ENCODE assay signal across 7 cellular contexts in the genomic region with DNA sequence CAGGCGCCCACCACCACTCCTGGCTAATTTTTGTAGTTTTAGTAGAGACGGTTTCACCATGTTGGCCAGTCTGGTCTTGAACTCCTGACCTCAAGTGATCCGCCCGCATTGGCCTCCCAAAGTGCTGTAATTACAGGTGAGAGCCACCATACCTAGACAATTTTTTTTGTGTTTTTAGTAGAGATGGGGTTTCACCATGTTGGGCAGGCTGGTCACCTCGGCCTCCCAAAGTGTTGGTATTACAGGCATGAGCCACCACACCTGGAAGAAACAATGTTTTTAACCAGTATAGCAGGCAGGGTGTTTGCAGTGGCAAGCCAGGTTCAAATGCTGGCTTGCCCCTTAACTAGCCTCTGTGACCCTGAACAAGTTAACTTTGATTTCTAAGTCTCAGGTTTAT. TPM values are rescaled to one million over a fixed set of nuclear protein-coding genes. Genes with fewer than 3 reads are reported as not detected.
A peak's percentile ranks its signal among the peaks of the same experiment; 100 is the strongest.
DNase-seq lines count a peak whose midpoint lies in the region; ATAC-seq and TF ChIP-seq lines count a peak whose summit lies in the region.
"Not testable (repeated sequence)": the region's sequence is repeated elsewhere in the genome, so short reads cannot be mapped to it uniquely, and the experiment has no call there.

No MANE protein-coding gene starts in this region.

- H3K9ac ChIP-seq in endodermal cell (ENCODE audit: extremely low read depth, low read length, poor library complexity, severe bottlenecking); trophoblast cell (ENCODE audit: low read length): not testable (repeated sequence)
- H3K9ac ChIP-seq in mucosa of stomach (ENCODE audit: low read length) = peak overlapping the region; percentile 28

- H3K79me1 ChIP-seq in trophoblast cell (ENCODE audit: low read length) = peaks cover 11% of the 10 kb centered on the region

- not testable (repeated sequence) for TF ChIP-seq CTCF in GM23338 (conservative IDR thresholded peaks at IDR 0.05; ENCODE audit: low read depth in 2 of 2); WTC11 (IDR thresholded peaks at IDR 0.05); endodermal cell (conservative IDR thresholded peaks at IDR 0.05)

- peaks cover 19% of the 10 kb centered on the region for H3K27me3 Mint-ChIP-seq in GM23338 (ENCODE audit: insufficient read depth, low read depth, poor library complexity)
- not testable (repeated sequence) for H3K27me3 Mint-ChIP-seq in WTC11 (ENCODE audit: low read depth); activated CD4-positive, alpha-beta memory T cell treated with anti-CD3 and anti-CD28 coated beads for 36 hours; endodermal cell (ENCODE audit: insufficient read depth)

- DNase-seq in GM23338 (ENCODE audit: low spot score); WTC11 (ENCODE audit: low spot score); activated CD4-positive, alpha-beta memory T cell treated with anti-CD3 and anti-CD28 coated beads for 36 hours; endodermal cell; stimulated activated effector memory CD8-positive, alpha-beta T cell treated with anti-CD3 and anti-CD28 coated beads, Interleukin-12 subunit alpha, Interleukin-12 subunit beta, amount 100 ng/mL, for 72 hours (ENCODE audit: low spot score in 2 of 2): not testable (repeated sequence)
- peak; percentile 71 to 79 for DNase-seq in trophoblast cell

- not testable (repeated sequence) for H4K91ac ChIP-seq in trophoblast cell (ENCODE audit: low read depth, low read length)

- WGBS in endodermal cell (ENCODE audit: insufficient coverage in 1 of 2, insufficient read length in 1 of 2), 2 experiments = 93 to 94% methylated on average over 5 of the region's 5 CpGs
- WGBS in trophoblast cell (ENCODE audit: extremely low coverage, insufficient coverage, insufficient read length) = no CpG with 5 or more reads among the region's 5 CpGs

- H3K9me2 ChIP-seq in GM23338 (ENCODE audit: insufficient read depth) = not testable (repeated sequence)

- H3K27me3 ChIP-seq in GM23338 (ENCODE audit: insufficient read depth); endodermal cell (ENCODE audit: control insufficient read depth, insufficient read depth, low read length, poor library complexity, severe bottlenecking); mucosa of stomach (ENCODE audit: control insufficient read depth, insufficient read depth, low read length); trophoblast cell (ENCODE audit: insufficient read depth, low read length): not testable (repeated sequence)

- intact Hi-C loops in activated CD4-positive, alpha-beta memory T cell treated with anti-CD3 and anti-CD28 coated beads for 36 hours (cut with micrococcal nuclease) = loop anchor here (5.0 kb wide), 1 partner anchor 43 kb away; a partner anchor contains a TSS

- POLR2A ChIA-PET in WTC11 (lab: Charles Lee); activated CD4-positive, alpha-beta memory T cell treated with anti-CD3 and anti-CD28 coated beads for 36 hours (lab: Charles Lee): not testable (repeated sequence)

- CTCF ChIA-PET in WTC11 (lab: Charles Lee) = interaction anchor here (0.6 to 1.4 kb wide), 2 partner anchors 20 to 54 kb away, joined by 4 read pairs; no protein-coding TSS in a partner anchor
- CTCF ChIA-PET in activated CD4-positive, alpha-beta memory T cell treated with anti-CD3 and anti-CD28 coated beads for 36 hours (lab: Charles Lee) = not testable (repeated sequence)

- H3K4ac ChIP-seq in trophoblast cell (ENCODE audit: low read depth, low read length) = not testable (repeated sequence)

- H2BK12ac ChIP-seq in trophoblast cell (ENCODE audit: low read length) = not testable (repeated sequence)

- not testable (repeated sequence) for H2BK120ac ChIP-seq in trophoblast cell (ENCODE audit: insufficient read depth, low read length, poor library complexity)

- H3K14ac ChIP-seq in trophoblast cell (ENCODE audit: low read length) = not testable (repeated sequence)

- H3K27ac Mint-ChIP-seq in GM23338 = not testable (repeated sequence)
- H3K27ac Mint-ChIP-seq in WTC11 = peak overlapping the region; percentile 57; the same call in 1 of the 2 replicates
- H3K27ac Mint-ChIP-seq in activated CD4-positive, alpha-beta memory T cell treated with anti-CD3 and anti-CD28 coated beads for 36 hours = peak overlapping the region; percentile 45
- peak overlapping the region; percentile 13 for H3K27ac Mint-ChIP-seq in endodermal cell
- H3K27ac Mint-ChIP-seq in stimulated activated effector memory CD8-positive, alpha-beta T cell treated with anti-CD3 and anti-CD28 coated beads, Interleukin-12 subunit alpha, Interleukin-12 subunit beta, amount 100 ng/mL, for 72 hours = peak overlapping the region; percentile 5

- peaks cover 41% of the 10 kb centered on the region for H3F3A ChIP-seq in GM23338 (replicated peaks; ENCODE audit: low read depth)

- H3K27ac ChIP-seq in GM23338 (ENCODE audit: low read depth) = peak overlapping the region; percentile 84
- H3K27ac ChIP-seq in endodermal cell (ENCODE audit: low read depth, low read length); trophoblast cell (ENCODE audit: low read depth, low read length): not testable (repeated sequence)

- H4K8ac ChIP-seq in trophoblast cell (ENCODE audit: low read depth, low read length) = not testable (repeated sequence)

- not testable (repeated sequence) for H2AFZ ChIP-seq in GM23338; trophoblast cell (ENCODE audit: insufficient read depth, low read length, poor library complexity)

- H3K4me3 Mint-ChIP-seq in GM23338; WTC11; activated CD4-positive, alpha-beta memory T cell treated with anti-CD3 and anti-CD28 coated beads for 36 hours; endodermal cell; stimulated activated effector memory CD8-positive, alpha-beta T cell treated with anti-CD3 and anti-CD28 coated beads, Interleukin-12 subunit alpha, Interleukin-12 subunit beta, amount 100 ng/mL, for 72 hours: not testable (repeated sequence)

- not testable (repeated sequence) for H3K9me3 ChIP-seq in endodermal cell (ENCODE audit: control insufficient read depth, low read length); mucosa of stomach (ENCODE audit: control insufficient read depth, low read length); trophoblast cell (ENCODE audit: insufficient read depth, low read depth, low read length)

- H3K36me3 Mint-ChIP-seq in GM23338 (ENCODE audit: low read depth) (peaks cover 61% of the 10 kb centered on the region), WTC11 (peaks cover 41% of the 10 kb centered on the region), endodermal cell (ENCODE audit: low read depth) (peaks cover 24% of the 10 kb centered on the region)
- H3K36me3 Mint-ChIP-seq in activated CD4-positive, alpha-beta memory T cell treated with anti-CD3 and anti-CD28 coated beads for 36 hours = peaks cover 11% of the 10 kb centered on the region
- H3K36me3 Mint-ChIP-seq in stimulated activated effector memory CD8-positive, alpha-beta T cell treated with anti-CD3 and anti-CD28 coated beads, Interleukin-12 subunit alpha, Interleukin-12 subunit beta, amount 100 ng/mL, for 72 hours = peaks cover 25% of the 10 kb centered on the region

- H2BK5ac ChIP-seq in trophoblast cell (ENCODE audit: low read depth, low read length, poor library complexity) = not testable (repeated sequence)

- not testable (repeated sequence) for H3K23ac ChIP-seq in trophoblast cell (ENCODE audit: low read length)

- not testable (repeated sequence) for ATAC-seq in GM23338; WTC11; stimulated activated effector memory CD8-positive, alpha-beta T cell treated with anti-CD3 and anti-CD28 coated beads, Interleukin-12 subunit alpha, Interleukin-12 subunit beta, amount 100 ng/mL, for 72 hours

- peaks cover 53% of the 10 kb centered on the region for H3K79me2 ChIP-seq in GM23338 (replicated peaks; ENCODE audit: insufficient read depth)
- not testable (repeated sequence) for H3K79me2 ChIP-seq in trophoblast cell (ENCODE audit: control insufficient read depth, insufficient read depth, low read length, poor library complexity)

- H3K18ac ChIP-seq in trophoblast cell (ENCODE audit: low read length) = not testable (repeated sequence)

- peaks cover 10% of the 10 kb centered on the region for H3K4me1 Mint-ChIP-seq in GM23338
- H3K4me1 Mint-ChIP-seq in WTC11, endodermal cell: not testable (repeated sequence)
- H3K4me1 Mint-ChIP-seq in activated CD4-positive, alpha-beta memory T cell treated with anti-CD3 and anti-CD28 coated beads for 36 hours (ENCODE audit: low read depth) = peaks cover 29% of the 10 kb centered on the region
- H3K4me1 Mint-ChIP-seq in stimulated activated effector memory CD8-positive, alpha-beta T cell treated with anti-CD3 and anti-CD28 coated beads, Interleukin-12 subunit alpha, Interleukin-12 subunit beta, amount 100 ng/mL, for 72 hours = peaks cover 20% of the 10 kb centered on the region

- H2AK5ac ChIP-seq in trophoblast cell (ENCODE audit: low read length) = not testable (repeated sequence)

- H3K4me3 ChIP-seq in GM23338; endodermal cell (ENCODE audit: low read length); mucosa of stomach (ENCODE audit: low read length); trophoblast cell (ENCODE audit: low read depth, low read length): not testable (repeated sequence)

- not testable (repeated sequence) for H3K4me2 ChIP-seq in GM23338; trophoblast cell (ENCODE audit: low read length)

- not testable (repeated sequence) for H3K9me3 Mint-ChIP-seq in GM23338; WTC11; activated CD4-positive, alpha-beta memory T cell treated with anti-CD3 and anti-CD28 coated beads for 36 hours; endodermal cell; stimulated activated effector memory CD8-positive, alpha-beta T cell treated with anti-CD3 and anti-CD28 coated beads, Interleukin-12 subunit alpha, Interleukin-12 subunit beta, amount 100 ng/mL, for 72 hours

- not testable (repeated sequence) for H4K12ac ChIP-seq in trophoblast cell (ENCODE audit: low read depth, low read length)

- H3K4me1 ChIP-seq in GM23338 (ENCODE audit: insufficient read depth); endodermal cell (ENCODE audit: control insufficient read depth, insufficient read depth, low read length): not testable (repeated sequence)
- H3K4me1 ChIP-seq in mucosa of stomach (ENCODE audit: control insufficient read depth, insufficient read depth, low read length) = peaks cover 34% of the 10 kb centered on the region
- H3K4me1 ChIP-seq in trophoblast cell (ENCODE audit: control insufficient read depth in 1 of 2, insufficient read depth in 2 of 2, low read length in 2 of 2) = peaks cover 12 to 18% of the 10 kb centered on the region in 2 experiments

- H4K20me1 ChIP-seq in GM23338 (replicated peaks; ENCODE audit: insufficient read depth) = peaks cover 43% of the 10 kb centered on the region

- peaks cover 41% of the 10 kb centered on the region for H3K36me3 ChIP-seq in GM23338 (ENCODE audit: insufficient read depth)
- H3K36me3 ChIP-seq in endodermal cell (ENCODE audit: control insufficient read depth, insufficient read depth, low read length) = peaks cover 16% of the 10 kb centered on the region
- not testable (repeated sequence) for H3K36me3 ChIP-seq in mucosa of stomach (ENCODE audit: control insufficient read depth, insufficient read depth, low read length); trophoblast cell (ENCODE audit: control insufficient read depth in 1 of 2, insufficient read depth in 2 of 2, low read length in 2 of 2)

RNA-seq across cellular contexts. Expression of a gene that starts 4.0 kb away (rescaled TPM):
- total RNA-seq in GM23338 (2014; rRNA removed; shearing (Covaris generic)) = 82.6 and 91.7 TPM in 2 replicates
- 47.8 and 52.2 TPM in 2 replicates for polyA plus RNA-seq in GM23338 (2016; fragmentation: Nextera tagmentation; extraction: Ambion mirVana)
- total RNA-seq in WTC11 (2021) = 82.3 to 88.1 TPM (median 88.0 TPM) in 3 replicates
- total RNA-seq in activated CD4-positive, alpha-beta memory T cell treated with anti-CD3 and anti-CD28 coated beads for 36 hours = 1 to 10 TPM; 8.4 to 9.7 TPM
- total RNA-seq in endodermal cell = 10 to 100 TPM; 16.9 to 33.8 TPM
- polyA plus RNA-seq in endodermal cell (2013, experiment 1 of 2) = 8.0 TPM
- polyA plus RNA-seq in endodermal cell (2013, experiment 2 of 2) = 8.0 TPM
- 6.8 and 8.0 TPM in 2 replicates for polyA plus RNA-seq in trophoblast cell (2013)

RNA-seq across cellular contexts. Expression of a gene that starts 11.4 kb away (rescaled TPM):
- total RNA-seq in GM23338 (2014; rRNA removed; shearing (Covaris generic)) = 101 and 117 TPM in 2 replicates
- polyA plus RNA-seq in GM23338 (2016; fragmentation: Nextera tagmentation; extraction: Ambion mirVana) = 193 and 196 TPM in 2 replicates
- 81.3 to 101 TPM (median 84.3 TPM) in 3 replicates for total RNA-seq in WTC11 (2021)
- 100 to 1,000 TPM; 116 to 124 TPM for total RNA-seq in activated CD4-positive, alpha-beta memory T cell treated with anti-CD3 and anti-CD28 coated beads for 36 hours
- 100 to 1,000 TPM; 107 to 137 TPM for total RNA-seq in endodermal cell
- polyA plus RNA-seq in endodermal cell (2013, experiment 1 of 2) = 134 TPM
- 125 TPM for polyA plus RNA-seq in endodermal cell (2013, experiment 2 of 2)
- polyA plus RNA-seq in trophoblast cell (2013) = 72.8 and 73.3 TPM in 2 replicates

RNA-seq across cellular contexts. Expression of a gene that starts 21.3 kb away (rescaled TPM):
- total RNA-seq in GM23338 (2014; rRNA removed; shearing (Covaris generic)) = 30.6 and 50.6 TPM in 2 replicates
- 21.8 and 23.0 TPM in 2 replicates for polyA plus RNA-seq in GM23338 (2016; fragmentation: Nextera tagmentation; extraction: Ambion mirVana)
- total RNA-seq in WTC11 (2021) = 33.8 to 42.1 TPM (median 36.3 TPM) in 3 replicates
- total RNA-seq in activated CD4-positive, alpha-beta memory T cell treated with anti-CD3 and anti-CD28 coated beads for 36 hours = 10 to 100 TPM; 11.9 to 12.0 TPM
- 10 to 100 TPM; 37.4 to 41.7 TPM for total RNA-seq in endodermal cell
- 31.8 TPM for polyA plus RNA-seq in endodermal cell (2013, experiment 1 of 2)
- polyA plus RNA-seq in endodermal cell (2013, experiment 2 of 2) = 29.4 TPM
- polyA plus RNA-seq in trophoblast cell (2013) = 13.2 and 13.9 TPM in 2 replicates

RNA-seq across cellular contexts. Expression of a gene that starts 21.6 kb away (rescaled TPM):
- total RNA-seq in GM23338 (2014; rRNA removed; shearing (Covaris generic)) = 27.5 and 51.4 TPM in 2 replicates
- polyA plus RNA-seq in GM23338 (2016; fragmentation: Nextera tagmentation; extraction: Ambion mirVana) = 42.0 and 42.6 TPM in 2 replicates
- total RNA-seq in WTC11 (2021) (39.7 to 48.7 TPM (median 39.8 TPM) in 3 replicates), endodermal cell (10 to 100 TPM; 40.0 to 55.4 TPM)
- 10 to 100 TPM; 37.6 to 43.0 TPM for total RNA-seq in activated CD4-positive, alpha-beta memory T cell treated with anti-CD3 and anti-CD28 coated beads for 36 hours
- 58.7 TPM for polyA plus RNA-seq in endodermal cell (2013, experiment 1 of 2)
- polyA plus RNA-seq in endodermal cell (2013, experiment 2 of 2) = 53.4 TPM
- 62.8 and 63.8 TPM in 2 replicates for polyA plus RNA-seq in trophoblast cell (2013)

RNA-seq across cellular contexts. Expression of a gene that starts 22.7 kb away (rescaled TPM):
- 18.3 and 21.7 TPM in 2 replicates for total RNA-seq in GM23338 (2014; rRNA removed; shearing (Covaris generic))
- polyA plus RNA-seq in GM23338 (2016; fragmentation: Nextera tagmentation; extraction: Ambion mirVana) = 9.4 and 10.9 TPM in 2 replicates
- total RNA-seq in WTC11 (2021) (42.1 to 42.9 TPM (median 42.2 TPM) in 3 replicates), endodermal cell (10 to 100 TPM; 48.1 to 49.8 TPM)
- 10 to 100 TPM; 56.0 to 62.3 TPM for total RNA-seq in activated CD4-positive, alpha-beta memory T cell treated with anti-CD3 and anti-CD28 coated beads for 36 hours
- 55.9 TPM for polyA plus RNA-seq in endodermal cell (2013, experiment 1 of 2)
- 49.4 TPM for polyA plus RNA-seq in endodermal cell (2013, experiment 2 of 2)
- polyA plus RNA-seq in trophoblast cell (2013) = 29.1 and 31.7 TPM in 2 replicates
